Comparison of ENCODE assay signal across 1 cellular context in genomic region chr19:46990998-46991676, GRCh38.
TF ChIP-seq lines count a peak whose summit lies in the region.

No MANE protein-coding gene starts in this region.

TF ChIP-seq in SK-N-SH, 30 proteins besides CTCF, POLR2A, EP300 and RAD21 (continued from another document):
- TF ChIP-seq, protein P1, sequence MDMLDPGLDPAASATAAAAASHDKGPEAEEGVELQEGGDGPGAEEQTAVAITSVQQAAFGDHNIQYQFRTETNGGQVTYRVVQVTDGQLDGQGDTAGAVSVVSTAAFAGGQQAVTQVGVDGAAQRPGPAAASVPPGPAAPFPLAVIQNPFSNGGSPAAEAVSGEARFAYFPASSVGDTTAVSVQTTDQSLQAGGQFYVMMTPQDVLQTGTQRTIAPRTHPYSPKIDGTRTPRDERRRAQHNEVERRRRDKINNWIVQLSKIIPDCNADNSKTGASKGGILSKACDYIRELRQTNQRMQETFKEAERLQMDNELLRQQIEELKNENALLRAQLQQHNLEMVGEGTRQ (IDR thresholded peaks at IDR 0.05; ENCODE audit: borderline replicate concordance, low read depth, low read length): no peak
- peak; percentile 17; the same call in 1 of the 2 replicates for TF ChIP-seq RCOR1 (IDR thresholded peaks at IDR 0.05; ENCODE audit: low read length)
TF ChIP-seq in SK-N-SH: peak in this region for 6.
